ENCODE assay signal across 8 cellular contexts in genomic region chr19:33063356-33064116, GRCh38. TPM values are rescaled to one million over a fixed set of nuclear protein-coding genes. Genes with fewer than 3 reads are reported as not detected.
DNase-seq lines count a peak whose midpoint lies in the region; ATAC-seq and FAIRE-seq lines count a peak whose summit lies in the region.

No MANE protein-coding gene starts in this region.

- peaks cover 5% of the 10 kb centered on the region for H3K4me1 Mint-ChIP-seq in activated naive CD8-positive, alpha-beta T cell treated with anti-CD3 and anti-CD28 coated beads, Interleukin-2, amount 50 U/mL, for 24 hours

- H3K4me3 ChIP-seq in iPS-18a (ENCODE audit: low read length) = peak overlapping the region; percentile 64
- H3K4me3 ChIP-seq in small intestine (ENCODE audit: low read depth in 1 of 2, low read length in 2 of 2) = peak overlapping the region; percentile 83 to 95

- H3K9ac ChIP-seq in ES-I3 (ENCODE audit: low read depth, low read length) (peak overlapping the region; percentile 94), iPS-18a (ENCODE audit: low read length) (peak overlapping the region; percentile 55)

- H3K9me3 Mint-ChIP-seq in activated naive CD8-positive, alpha-beta T cell treated with anti-CD3 and anti-CD28 coated beads, Interleukin-2, amount 50 U/mL, for 24 hours = no peaks in the 10 kb centered on the region

- H3K9me3 ChIP-seq in ES-I3 (ENCODE audit: control insufficient read depth, insufficient read depth, low read length) (no peaks in the 10 kb centered on the region), iPS-18a (ENCODE audit: control insufficient read depth, low read depth, low read length) (no peaks in the 10 kb centered on the region), small intestine (ENCODE audit: control insufficient read depth, low read depth) (no peaks in the 10 kb centered on the region)

- peaks cover 14% of the 10 kb centered on the region for H3K27me3 ChIP-seq in iPS-18a (ENCODE audit: control insufficient read depth, insufficient read depth, low read length)
- peaks cover 0 to 3% of the 10 kb centered on the region in 2 donors for H3K27me3 ChIP-seq in small intestine (ENCODE audit: control insufficient read depth in 2 of 2, insufficient read depth in 2 of 2, low read length in 2 of 2)

- no peak for FAIRE-seq in small intestine (lab: Jason Lieb, UNC)

- H3K4me1 ChIP-seq in ES-I3 (ENCODE audit: insufficient read depth, low read length) (no peaks in the 10 kb centered on the region), iPS-18a (ENCODE audit: control insufficient read depth, low read depth, low read length) (no peaks in the 10 kb centered on the region), small intestine (ENCODE audit: control insufficient read depth in 2 of 2, insufficient read depth in 1 of 2, low read depth in 1 of 2, low read length in 1 of 2) (no peaks in the 10 kb centered on the region)

- DNase-seq in NCI-H1105 (lab: John Stamatoyannopoulos, UW) (peak; percentile 65), small intestine (peak; percentile 87), AG08395 (ENCODE audit: low spot score) (no peak)
- DNase-seq in activated naive CD8-positive, alpha-beta T cell treated with anti-CD3 and anti-CD28 coated beads, Interleukin-2, amount 50 U/mL, for 24 hours = peak; percentile 4

- H3K27ac Mint-ChIP-seq in activated naive CD8-positive, alpha-beta T cell treated with anti-CD3 and anti-CD28 coated beads, Interleukin-2, amount 50 U/mL, for 24 hours = no peak overlapping the region

- 4 to 7% (median 6%) methylated on average over 32 to 38 of the region's 38 CpGs for WGBS in small intestine, 3 donors

- no peak for ATAC-seq in activated naive CD8-positive, alpha-beta T cell treated with anti-CD3 and anti-CD28 coated beads, Interleukin-2, amount 50 U/mL, for 24 hours
- no peak for ATAC-seq in GM21529 (IDR thresholded peaks at IDR 0.05; ENCODE audit: unreplicated experiment)
- no peak for ATAC-seq in GM21367 (IDR thresholded peaks at IDR 0.05; ENCODE audit: unreplicated experiment)

- H3K27me3 Mint-ChIP-seq in activated naive CD8-positive, alpha-beta T cell treated with anti-CD3 and anti-CD28 coated beads, Interleukin-2, amount 50 U/mL, for 24 hours = peaks cover 28% of the 10 kb centered on the region

- H3K27ac ChIP-seq in iPS-18a (ENCODE audit: low read length) (no peak overlapping the region), small intestine (ENCODE audit: low read depth in 1 of 2, low read length in 1 of 2) (peak overlapping the region; percentile 58 to 94)

- H3K36me3 ChIP-seq in ES-I3 (ENCODE audit: insufficient read depth, low read length) = no peaks in the 10 kb centered on the region
- H3K36me3 ChIP-seq in iPS-18a (ENCODE audit: control insufficient read depth, low read depth, low read length) = no peaks in the 10 kb centered on the region
- H3K36me3 ChIP-seq in small intestine (ENCODE audit: control insufficient read depth in 2 of 2, insufficient read depth in 2 of 2, low read length in 2 of 2) = no peaks in the 10 kb centered on the region

- H3K36me3 Mint-ChIP-seq in activated naive CD8-positive, alpha-beta T cell treated with anti-CD3 and anti-CD28 coated beads, Interleukin-2, amount 50 U/mL, for 24 hours (ENCODE audit: low read depth) = no peaks in the 10 kb centered on the region

- H3K4me3 Mint-ChIP-seq in activated naive CD8-positive, alpha-beta T cell treated with anti-CD3 and anti-CD28 coated beads, Interleukin-2, amount 50 U/mL, for 24 hours = peak overlapping the region; percentile 69

RNA-seq across cellular contexts. Expression of gene RHPN2, which starts 1.2 kb away (rescaled TPM):
- 10 to 100 TPM; 20.7 to 67.6 (median 34.2) TPM for polyA plus RNA-seq in small intestine

RNA-seq across cellular contexts. Expression of gene GPATCH1, which starts 17.4 kb away (rescaled TPM):
- 1 to 10 TPM; 4.6 to 9.2 (median 8.9) TPM for polyA plus RNA-seq in small intestine
